Comparison of ENCODE assay signal across 1 cellular context in genomic region chr16:21982108-21982507, GRCh38.
TF ChIP-seq lines count a peak whose summit lies in the region.

No MANE protein-coding gene starts in this region.

TF ChIP-seq in HCT116, 20 proteins besides CTCF, POLR2A, EP300 and RAD21 (continued from another document):
- TF ChIP-seq REST (IDR thresholded peaks at IDR 0.05; ENCODE audit: low read depth) (no peak), FOSL1 (IDR thresholded peaks at IDR 0.05; ENCODE audit: low read depth) (no peak), EZH2 (IDR thresholded peaks at IDR 0.05) (no peak), YY1 (IDR thresholded peaks at IDR 0.05; ENCODE audit: extremely low read depth, insufficient replicate concordance, low read depth, low read length) (no peak), ZNF274 (IDR thresholded peaks at IDR 0.05; ENCODE audit: low read depth, low read length) (no peak), TCF7L2 (IDR thresholded peaks at IDR 0.05; ENCODE audit: borderline replicate concordance, extremely low read depth, insufficient read depth, insufficient read length) (no peak), MAX (IDR thresholded peaks at IDR 0.05) (no peak), JUND (IDR thresholded peaks at IDR 0.05) (no peak), POLR2AphosphoS5 (IDR thresholded peaks at IDR 0.05; ENCODE audit: low read depth, low read length) (no peak), SIN3A (IDR thresholded peaks at IDR 0.05; ENCODE audit: low read depth) (no peak), ATF3 (IDR thresholded peaks at IDR 0.05) (no peak)
